In the genomic region with DNA sequence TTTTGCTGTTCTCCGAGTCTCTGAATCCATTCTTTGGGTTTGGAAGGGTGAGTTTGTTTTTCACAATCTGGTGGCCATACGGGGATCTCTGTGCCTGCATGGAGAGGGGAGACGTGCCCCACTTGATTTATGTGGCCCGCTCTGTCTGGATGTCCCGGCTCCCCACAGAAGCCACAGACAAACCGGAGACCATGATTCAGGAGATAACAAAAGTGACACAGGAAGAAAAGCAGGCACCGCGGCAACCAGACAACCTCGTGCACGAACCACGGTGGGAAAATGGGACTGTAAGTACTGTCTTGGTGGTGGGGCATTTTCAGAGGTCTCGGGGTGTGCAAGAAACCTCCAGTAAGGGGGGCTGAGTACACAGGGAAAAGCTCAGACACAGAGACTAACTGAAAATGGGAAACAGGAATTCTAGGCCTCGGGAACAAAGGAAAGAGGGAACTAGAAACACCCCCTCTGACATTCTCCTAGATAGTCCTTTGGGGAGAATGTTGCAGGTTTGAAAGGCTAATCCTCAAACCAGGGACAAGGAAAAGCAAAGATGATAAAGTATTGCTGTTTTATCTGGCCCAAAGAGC, we compare ENCODE assay signal across 12 cellular contexts. TPM values are rescaled to one million over a fixed set of nuclear protein-coding genes. Genes with fewer than 3 reads are reported as not detected.
DNase-seq lines count a peak whose midpoint lies in the region; ATAC-seq and TF ChIP-seq lines count a peak whose summit lies in the region.
"Had no signal": no experiment of that assay in that cellular context is flagged by ENCODE, and none has a peak within 500 bp of the region (broad histone marks: within the 10 kb centered on the region; RNA-seq: fewer than 3 reads in every experiment).

No MANE protein-coding gene starts in this region.

- H3K36me3 Mint-ChIP-seq in activated CD8-positive, alpha-beta T cell treated with anti-CD3 and anti-CD28 coated beads, Interleukin-2, amount 10 ng/mL, durations not matched to agents 7 days and 5 days (ENCODE audit: low read depth) = no peaks in the 10 kb centered on the region
- no peaks in the 10 kb centered on the region for H3K36me3 Mint-ChIP-seq in stimulated activated naive CD8-positive, alpha-beta T cell treated with anti-CD3 and anti-CD28 coated beads, Interleukin-15, Interleukin-2, amounts not matched to agents 100 ng/mL and 50 ng/mL, for 24 hours (ENCODE audit: low read depth)
- H3K36me3 Mint-ChIP-seq in activated T-helper 2 cell treated with anti-CD3 and anti-CD28 coated beads, Interferon-gamma antibody, Interleukin-2, Interleukin-4, amounts not matched to agents 10 μg/mL and 5 μg/mL and 100 μg/mL, durations not matched to agents 14 hours and 24 hours and 36 hours (ENCODE audit: low read depth) = no peaks in the 10 kb centered on the region

- ATAC-seq in SK-N-SH treated with all-trans-retinoic acid at 6 μM for 48 hours = no peak
- peak; percentile 83 for ATAC-seq in activated CD8-positive, alpha-beta T cell treated with anti-CD3 and anti-CD28 coated beads, Interleukin-2, amount 10 ng/mL, durations not matched to agents 7 days and 5 days
- no peak for ATAC-seq in HG03469 (IDR thresholded peaks at IDR 0.05; ENCODE audit: unreplicated experiment)
- ATAC-seq: gastroesophageal sphincter had no signal

- POLR2A ChIA-PET in SK-N-SH (lab: Yijun Ruan, JAX) = no interaction called here
- POLR2A ChIA-PET in activated CD8-positive, alpha-beta T cell treated with anti-CD3 and anti-CD28 coated beads, Interleukin-2, amount 10 ng/mL, durations not matched to agents 7 days and 5 days (lab: Charles Lee) = no interaction called here

- peaks cover 0 to 8% of the 10 kb centered on the region in 2 experiments; a peak in 1 of 4 replicates for H3K4me1 ChIP-seq in SK-N-SH (ENCODE audit: control insufficient read depth in 1 of 2, insufficient read depth in 2 of 2, low read depth in 1 of 2, low read length in 1 of 2)
- peaks cover 7% of the 10 kb centered on the region for H3K4me1 ChIP-seq in hepatocyte (ENCODE audit: insufficient read depth)
- H3K4me1 ChIP-seq: gastroesophageal sphincter had no signal

- no peak for TF ChIP-seq CTCF in SK-N-SH (IDR thresholded peaks at IDR 0.05)
- TF ChIP-seq CTCF in hepatocyte (IDR thresholded peaks at IDR 0.05; ENCODE audit: poor library complexity) = no peak

- H3K9me2 ChIP-seq in SK-N-SH (no peaks in the 10 kb centered on the region), hepatocyte (replicated peaks; ENCODE audit: insufficient read depth) (no peaks in the 10 kb centered on the region)

- no peak for TF ChIP-seq RAD21 in SK-N-SH (IDR thresholded peaks at IDR 0.05; ENCODE audit: low read length)

- H2AFZ ChIP-seq in SK-N-SH (ENCODE audit: low read depth) = no peak overlapping the region; the same call in 1 of the 2 replicates
- H2AFZ ChIP-seq in hepatocyte = peak overlapping the region; percentile 6

- H3K9me3 ChIP-seq in SK-N-SH (no peaks in the 10 kb centered on the region), hepatocyte (ENCODE audit: low read depth) (no peaks in the 10 kb centered on the region)
- H3K9me3 ChIP-seq: gastroesophageal sphincter had no signal

- H3K4me2 ChIP-seq in SK-N-SH (no peak overlapping the region), hepatocyte (peak overlapping the region; percentile 75)

- H3K36me3 ChIP-seq in SK-N-SH (replicated peaks in 1 of 2; ENCODE audit: control insufficient read depth in 1 of 2, insufficient read depth in 2 of 2, low read length in 1 of 2) (no peaks in the 10 kb centered on the region), hepatocyte (replicated peaks; ENCODE audit: insufficient read depth, low read depth) (no peaks in the 10 kb centered on the region)
- H3K36me3 ChIP-seq: gastroesophageal sphincter had no signal

- no peak for TF ChIP-seq EP300 in SK-N-SH (IDR thresholded peaks at IDR 0.05; ENCODE audit: borderline replicate concordance in 1 of 2, low read depth in 1 of 2, low read length in 1 of 2)

- CTCF ChIA-PET in SK-N-SH (lab: Yijun Ruan, JAX) = interaction anchor here (0.7 to 1.3 kb wide), 4 partner anchors 22 to 490 kb away, joined by 3 read pairs; no protein-coding TSS in a partner anchor
- CTCF ChIA-PET in activated CD8-positive, alpha-beta T cell treated with anti-CD3 and anti-CD28 coated beads, Interleukin-2, amount 10 ng/mL, durations not matched to agents 7 days and 5 days (lab: Charles Lee) = interaction anchor here (1.4 to 3.2 kb wide), 2 partner anchors 22 to 83 kb away, joined by 3 to 11 read pairs; a partner anchor contains a TSS

- intact Hi-C loops in activated T-helper 2 cell treated with anti-CD3 and anti-CD28 coated beads, Interferon-gamma antibody, Interleukin-2, Interleukin-4, amounts not matched to agents 10 μg/mL and 5 μg/mL and 100 μg/mL, durations not matched to agents 14 hours and 24 hours and 36 hours (cut with micrococcal nuclease) = no loop called here

- H3K79me2 ChIP-seq in SK-N-SH (ENCODE audit: insufficient read depth) (no peaks in the 10 kb centered on the region), hepatocyte (peaks cover 9% of the 10 kb centered on the region)

- H3K27ac ChIP-seq in SK-N-SH (ENCODE audit: low read depth in 2 of 2, low read length in 1 of 2) (no peak overlapping the region), hepatocyte (peak overlapping the region; percentile 68)
- H3K27ac ChIP-seq: gastroesophageal sphincter, HL-60 had no signal

- peaks cover 21% of the 10 kb centered on the region for H3K4me1 Mint-ChIP-seq in activated CD8-positive, alpha-beta T cell treated with anti-CD3 and anti-CD28 coated beads, Interleukin-2, amount 10 ng/mL, durations not matched to agents 7 days and 5 days (ENCODE audit: low read depth)
- H3K4me1 Mint-ChIP-seq in stimulated activated naive CD8-positive, alpha-beta T cell treated with anti-CD3 and anti-CD28 coated beads, Interleukin-15, Interleukin-2, amounts not matched to agents 100 ng/mL and 50 ng/mL, for 24 hours (ENCODE audit: low read depth) = peaks cover 43% of the 10 kb centered on the region
- peaks cover 13% of the 10 kb centered on the region for H3K4me1 Mint-ChIP-seq in activated T-helper 2 cell treated with anti-CD3 and anti-CD28 coated beads, Interferon-gamma antibody, Interleukin-2, Interleukin-4, amounts not matched to agents 10 μg/mL and 5 μg/mL and 100 μg/mL, durations not matched to agents 14 hours and 24 hours and 36 hours (ENCODE audit: low read depth)

- no peak overlapping the region for H3K4me3 ChIP-seq in SK-N-SH (ENCODE audit: low read depth in 2 of 2, low read length in 1 of 2)
- H3K4me3 ChIP-seq in hepatocyte = no peak overlapping the region
- H3K4me3 ChIP-seq: gastroesophageal sphincter had no signal

- 70% methylated on average over 13 of the region's 13 CpGs for WGBS in SK-N-SH (ENCODE audit: low lambda C conversion rate)
- 29% methylated on average over 13 of the region's 13 CpGs for WGBS in hepatocyte (ENCODE audit: low lambda C conversion rate, missing lambda C conversion rate)

- peaks cover 74% of the 10 kb centered on the region for H3K27me3 Mint-ChIP-seq in activated CD8-positive, alpha-beta T cell treated with anti-CD3 and anti-CD28 coated beads, Interleukin-2, amount 10 ng/mL, durations not matched to agents 7 days and 5 days (ENCODE audit: low read depth)
- H3K27me3 Mint-ChIP-seq in stimulated activated naive CD8-positive, alpha-beta T cell treated with anti-CD3 and anti-CD28 coated beads, Interleukin-15, Interleukin-2, amounts not matched to agents 100 ng/mL and 50 ng/mL, for 24 hours = peaks cover 32% of the 10 kb centered on the region
- peaks cover 68% of the 10 kb centered on the region for H3K27me3 Mint-ChIP-seq in activated T-helper 2 cell treated with anti-CD3 and anti-CD28 coated beads, Interferon-gamma antibody, Interleukin-2, Interleukin-4, amounts not matched to agents 10 μg/mL and 5 μg/mL and 100 μg/mL, durations not matched to agents 14 hours and 24 hours and 36 hours (ENCODE audit: low read depth)

- peak; percentile 25 for DNase-seq in SK-N-SH
- peak; percentile 62 for DNase-seq in activated CD8-positive, alpha-beta T cell treated with anti-CD3 and anti-CD28 coated beads, Interleukin-2, amount 10 ng/mL, durations not matched to agents 7 days and 5 days
- DNase-seq in hepatocyte (ENCODE audit: low spot score) = peak; percentile 15
- no peak for DNase-seq in NCI-H1105 treated with DMSO at 0.1 percent for 48 hours (lab: John Stamatoyannopoulos, UW)
- no peak for DNase-seq in activated T-helper 2 cell treated with anti-CD3 and anti-CD28 coated beads, Interferon-gamma antibody, Interleukin-2, Interleukin-4, amounts not matched to agents 10 μg/mL and 5 μg/mL and 100 μg/mL, durations not matched to agents 14 hours and 24 hours and 36 hours (ENCODE audit: low spot score)
- DNase-seq: 8988T, NCI-H2171 treated with DMSO at 0.1 percent for 48 hours had no signal

- no peaks in the 10 kb centered on the region for H4K20me1 ChIP-seq in SK-N-SH (ENCODE audit: insufficient read depth)
- H4K20me1 ChIP-seq in hepatocyte (ENCODE audit: insufficient read depth, poor library complexity, severe bottlenecking) = no peaks in the 10 kb centered on the region

- H3K27me3 ChIP-seq in SK-N-SH (ENCODE audit: insufficient read depth) (no peaks in the 10 kb centered on the region; the same call in 1 of the 2 replicates), hepatocyte (no peaks in the 10 kb centered on the region)

- no peak overlapping the region for H3K4me3 Mint-ChIP-seq in activated CD8-positive, alpha-beta T cell treated with anti-CD3 and anti-CD28 coated beads, Interleukin-2, amount 10 ng/mL, durations not matched to agents 7 days and 5 days
- peak overlapping the region; percentile 64 for H3K4me3 Mint-ChIP-seq in stimulated activated naive CD8-positive, alpha-beta T cell treated with anti-CD3 and anti-CD28 coated beads, Interleukin-15, Interleukin-2, amounts not matched to agents 100 ng/mL and 50 ng/mL, for 24 hours
- H3K4me3 Mint-ChIP-seq in activated T-helper 2 cell treated with anti-CD3 and anti-CD28 coated beads, Interferon-gamma antibody, Interleukin-2, Interleukin-4, amounts not matched to agents 10 μg/mL and 5 μg/mL and 100 μg/mL, durations not matched to agents 14 hours and 24 hours and 36 hours (ENCODE audit: low read depth) = no peak overlapping the region

- H3K27ac Mint-ChIP-seq in activated CD8-positive, alpha-beta T cell treated with anti-CD3 and anti-CD28 coated beads, Interleukin-2, amount 10 ng/mL, durations not matched to agents 7 days and 5 days = no peak overlapping the region
- peak overlapping the region; percentile 74 for H3K27ac Mint-ChIP-seq in stimulated activated naive CD8-positive, alpha-beta T cell treated with anti-CD3 and anti-CD28 coated beads, Interleukin-15, Interleukin-2, amounts not matched to agents 100 ng/mL and 50 ng/mL, for 24 hours
- H3K27ac Mint-ChIP-seq in activated T-helper 2 cell treated with anti-CD3 and anti-CD28 coated beads, Interferon-gamma antibody, Interleukin-2, Interleukin-4, amounts not matched to agents 10 μg/mL and 5 μg/mL and 100 μg/mL, durations not matched to agents 14 hours and 24 hours and 36 hours = no peak overlapping the region

- H3K9ac ChIP-seq in SK-N-SH = no peak overlapping the region

- no peaks in the 10 kb centered on the region for H3F3A ChIP-seq in SK-N-SH (replicated peaks; ENCODE audit: insufficient read depth)

- H3K9me3 Mint-ChIP-seq in activated CD8-positive, alpha-beta T cell treated with anti-CD3 and anti-CD28 coated beads, Interleukin-2, amount 10 ng/mL, durations not matched to agents 7 days and 5 days (ENCODE audit: insufficient read depth) = no peaks in the 10 kb centered on the region
- H3K9me3 Mint-ChIP-seq in stimulated activated naive CD8-positive, alpha-beta T cell treated with anti-CD3 and anti-CD28 coated beads, Interleukin-15, Interleukin-2, amounts not matched to agents 100 ng/mL and 50 ng/mL, for 24 hours = no peaks in the 10 kb centered on the region
- H3K9me3 Mint-ChIP-seq in activated T-helper 2 cell treated with anti-CD3 and anti-CD28 coated beads, Interferon-gamma antibody, Interleukin-2, Interleukin-4, amounts not matched to agents 10 μg/mL and 5 μg/mL and 100 μg/mL, durations not matched to agents 14 hours and 24 hours and 36 hours = no peaks in the 10 kb centered on the region

RNA-seq across cellular contexts. Expression of a gene that starts 22.1 kb away (rescaled TPM):
- polyA plus RNA-seq in SK-N-SH (2012; rRNA removed) (6.3 and 7.8 TPM in 2 replicates), hepatocyte (6.4 and 6.9 TPM in 2 replicates)
- polyA plus RNA-seq in SK-N-SH (2012; cell fraction: cytosol; rRNA removed) = 6.0 and 6.4 TPM in 2 replicates
- 9.8 and 14.8 TPM in 2 replicates for polyA plus RNA-seq in SK-N-SH (2012; cell fraction: nucleus; rRNA removed)
- 1 to 10 TPM; 6.7 to 7.0 TPM for total RNA-seq in activated CD8-positive, alpha-beta T cell treated with anti-CD3 and anti-CD28 coated beads, Interleukin-2, amount 10 ng/mL, durations not matched to agents 7 days and 5 days
- 13.4 and 14.4 TPM in 2 replicates for total RNA-seq in hepatocyte
- total RNA-seq in activated T-helper 2 cell treated with anti-CD3 and anti-CD28 coated beads, Interferon-gamma antibody, Interleukin-2, Interleukin-4, amounts not matched to agents 10 μg/mL and 5 μg/mL and 100 μg/mL, durations not matched to agents 14 hours and 24 hours and 36 hours = 11.5 and 13.2 TPM in 2 replicates

RNA-seq across cellular contexts. Expression of a gene that starts 35.8 kb away (rescaled TPM):
- polyA plus RNA-seq in SK-N-SH (2012; rRNA removed) (21.5 and 28.3 TPM in 2 replicates), hepatocyte (33.3 and 41.3 TPM in 2 replicates)
- polyA plus RNA-seq in SK-N-SH (2012; cell fraction: cytosol; rRNA removed) = 7.0 and 12.0 TPM in 2 replicates
- polyA plus RNA-seq in SK-N-SH (2012; cell fraction: nucleus; rRNA removed) = 74.8 and 77.9 TPM in 2 replicates
- 10 to 100 TPM; 38.8 to 39.8 TPM for total RNA-seq in activated CD8-positive, alpha-beta T cell treated with anti-CD3 and anti-CD28 coated beads, Interleukin-2, amount 10 ng/mL, durations not matched to agents 7 days and 5 days
- 16.7 and 17.6 TPM in 2 replicates for total RNA-seq in hepatocyte
- 45.6 and 46.7 TPM in 2 replicates for total RNA-seq in activated T-helper 2 cell treated with anti-CD3 and anti-CD28 coated beads, Interferon-gamma antibody, Interleukin-2, Interleukin-4, amounts not matched to agents 10 μg/mL and 5 μg/mL and 100 μg/mL, durations not matched to agents 14 hours and 24 hours and 36 hours

Comparison
In these comparisons a context has a peak if more than half of its experiments do, and no peak if none do; other contexts are left out.
1. DNase-seq: peak in SK-N-SH (single experiment), activated CD8-positive, alpha-beta T cell treated with anti-CD3 and anti-CD28 coated beads, Interleukin-2, amount 10 ng/mL, durations not matched to agents 7 days and 5 days (single experiment) and hepatocyte (single experiment); none in NCI-H1105 treated with DMSO at 0.1 percent for 48 hours (single experiment) and activated T-helper 2 cell treated with anti-CD3 and anti-CD28 coated beads, Interferon-gamma antibody, Interleukin-2, Interleukin-4, amounts not matched to agents 10 μg/mL and 5 μg/mL and 100 μg/mL, durations not matched to agents 14 hours and 24 hours and 36 hours (single experiment).